Comparison of ENCODE assay signal across 11 cellular contexts in genomic region chr15:42010434-42010833, GRCh38. TPM values are rescaled to one million over a fixed set of nuclear protein-coding genes. Genes with fewer than 3 reads are reported as not detected.
DNase-seq lines count a peak whose midpoint lies in the region; ATAC-seq and TF ChIP-seq lines count a peak whose summit lies in the region.
"Had no signal": no experiment of that assay in that cellular context is flagged by ENCODE, and none has a peak within 500 bp of the region (broad histone marks: within the 10 kb centered on the region; RNA-seq: fewer than 3 reads in every experiment).

No MANE protein-coding gene starts in this region.

- H3K4me1 ChIP-seq in lower lobe of right lung = no peaks in the 10 kb centered on the region

- no peaks in the 10 kb centered on the region for H3K27me3 ChIP-seq in lower lobe of right lung (ENCODE audit: low read depth)

- H3K9me3 ChIP-seq in lower lobe of right lung = no peaks in the 10 kb centered on the region

- intact Hi-C loops in lower lobe of right lung (cut with DNase I) = no loop called here

- no peaks in the 10 kb centered on the region for H3K36me3 ChIP-seq in lower lobe of right lung

- H3K36me3 Mint-ChIP-seq in natural killer cell treated with Interleukin-12 subunit alpha and Interleukin-12 subunit beta and Interleukin-15 and Interleukin-18, amount 100 ng/mL, for 72 hours = no peaks in the 10 kb centered on the region
- H3K36me3 Mint-ChIP-seq: CD8-positive, alpha-beta T cell; immature natural killer cell had no signal

- H3K27ac ChIP-seq in lower lobe of right lung = no peak overlapping the region

- DNase-seq in Caki2 (ENCODE audit: low read depth) (peak; percentile 9), amniotic epithelial cell (ENCODE audit: low read depth) (peak; percentile 13), Kasumi-1 (lab: John Stamatoyannopoulos, UW) (no peak), lower lobe of right lung (no peak)
- no peak for DNase-seq in natural killer cell treated with Interleukin-12 subunit alpha and Interleukin-12 subunit beta and Interleukin-15 and Interleukin-18, amount 100 ng/mL, for 72 hours (ENCODE audit: low spot score)
- DNase-seq: activated CD4-positive, alpha-beta T cell treated with anti-CD3 and anti-CD28 coated beads for 4 hours; CD8-positive, alpha-beta T cell; immature natural killer cell had no signal

- H3K27ac Mint-ChIP-seq in natural killer cell treated with Interleukin-12 subunit alpha and Interleukin-12 subunit beta and Interleukin-15 and Interleukin-18, amount 100 ng/mL, for 72 hours = peak overlapping the region in 1 of 2 donors; percentile 9
- H3K27ac Mint-ChIP-seq: CD8-positive, alpha-beta T cell; immature natural killer cell had no signal

- peaks cover 5 to 9% of the 10 kb centered on the region in 2 donors for H3K27me3 Mint-ChIP-seq in natural killer cell treated with Interleukin-12 subunit alpha and Interleukin-12 subunit beta and Interleukin-15 and Interleukin-18, amount 100 ng/mL, for 72 hours

- no peaks in the 10 kb centered on the region for H3K9me3 Mint-ChIP-seq in natural killer cell treated with Interleukin-12 subunit alpha and Interleukin-12 subunit beta and Interleukin-15 and Interleukin-18, amount 100 ng/mL, for 72 hours
- H3K9me3 Mint-ChIP-seq: CD8-positive, alpha-beta T cell; immature natural killer cell had no signal

- in situ Hi-C loops in Caki2 (cut with HindIII; ENCODE audit: low pct_unique_long_range_greater_than_20kb, low sequenced_read_pairs) = no loop called here

- TF ChIP-seq CTCF in lower lobe of right lung (IDR thresholded peaks at IDR 0.05) = no peak

- no peak overlapping the region for H3K4me3 ChIP-seq in lower lobe of right lung

- ATAC-seq in GM19035 (IDR thresholded peaks at IDR 0.05; ENCODE audit: unreplicated experiment) = peak; percentile 47
- peak; percentile 75 for ATAC-seq in HG03175 (IDR thresholded peaks at IDR 0.05; ENCODE audit: unreplicated experiment)
- no peak for ATAC-seq in natural killer cell treated with Interleukin-12 subunit alpha and Interleukin-12 subunit beta and Interleukin-15 and Interleukin-18, amount 100 ng/mL, for 72 hours
- no peak for ATAC-seq in lower lobe of right lung
- ATAC-seq in GM18517 (IDR thresholded peaks at IDR 0.05; ENCODE audit: unreplicated experiment) = no peak
- ATAC-seq: CD8-positive, alpha-beta T cell had no signal

- H3K4me1 Mint-ChIP-seq in natural killer cell treated with Interleukin-12 subunit alpha and Interleukin-12 subunit beta and Interleukin-15 and Interleukin-18, amount 100 ng/mL, for 72 hours (ENCODE audit: low read depth in 2 of 2) = no peaks in the 10 kb centered on the region
- H3K4me1 Mint-ChIP-seq: immature natural killer cell had no signal

- H3K4me3 Mint-ChIP-seq in natural killer cell treated with Interleukin-12 subunit alpha and Interleukin-12 subunit beta and Interleukin-15 and Interleukin-18, amount 100 ng/mL, for 72 hours = no peak overlapping the region
- H3K4me3 Mint-ChIP-seq: CD8-positive, alpha-beta T cell; immature natural killer cell had no signal

RNA-seq across cellular contexts. Expression of gene PLA2G4E, which starts 10.4 kb away (rescaled TPM):
- total RNA-seq in Caki2 (2014; rRNA removed; shearing (Covaris generic); ENCODE audit: low replicate concordance) = not detected in 2 replicates
- total RNA-seq in natural killer cell treated with Interleukin-12 subunit alpha and Interleukin-12 subunit beta and Interleukin-15 and Interleukin-18, amount 100 ng/mL, for 72 hours = not detected
- 1.1 TPM for total RNA-seq in lower lobe of right lung
- total RNA-seq: CD8-positive, alpha-beta T cell had no signal

RNA-seq across cellular contexts. Expression of gene EHD4, which starts 38.1 kb away (rescaled TPM):
- 3.0 and 3.8 TPM in 2 replicates for total RNA-seq in Caki2 (2014; rRNA removed; shearing (Covaris generic); ENCODE audit: low replicate concordance)
- total RNA-seq in natural killer cell treated with Interleukin-12 subunit alpha and Interleukin-12 subunit beta and Interleukin-15 and Interleukin-18, amount 100 ng/mL, for 72 hours = 10 to 100 TPM; 19.9 to 24.5 TPM
- 35.0 TPM for total RNA-seq in lower lobe of right lung

Comparison
In these comparisons a context has a peak if more than half of its experiments do, and no peak if none do; other contexts are left out.
1. DNase-seq: peak in Caki2 (single experiment) and amniotic epithelial cell (single experiment); none in Kasumi-1 (0 of 2), natural killer cell treated with Interleukin-12 subunit alpha and Interleukin-12 subunit beta and Interleukin-15 and Interleukin-18, amount 100 ng/mL, for 72 hours (single experiment) and lower lobe of right lung (single experiment).
2. ATAC-seq: peak in GM19035 (single experiment) and HG03175 (single experiment); none in natural killer cell treated with Interleukin-12 subunit alpha and Interleukin-12 subunit beta and Interleukin-15 and Interleukin-18, amount 100 ng/mL, for 72 hours (0 of 2), lower lobe of right lung (0 of 2) and GM18517 (single experiment).